ENCODE assay signal across 18 cellular contexts in the genomic region with DNA sequence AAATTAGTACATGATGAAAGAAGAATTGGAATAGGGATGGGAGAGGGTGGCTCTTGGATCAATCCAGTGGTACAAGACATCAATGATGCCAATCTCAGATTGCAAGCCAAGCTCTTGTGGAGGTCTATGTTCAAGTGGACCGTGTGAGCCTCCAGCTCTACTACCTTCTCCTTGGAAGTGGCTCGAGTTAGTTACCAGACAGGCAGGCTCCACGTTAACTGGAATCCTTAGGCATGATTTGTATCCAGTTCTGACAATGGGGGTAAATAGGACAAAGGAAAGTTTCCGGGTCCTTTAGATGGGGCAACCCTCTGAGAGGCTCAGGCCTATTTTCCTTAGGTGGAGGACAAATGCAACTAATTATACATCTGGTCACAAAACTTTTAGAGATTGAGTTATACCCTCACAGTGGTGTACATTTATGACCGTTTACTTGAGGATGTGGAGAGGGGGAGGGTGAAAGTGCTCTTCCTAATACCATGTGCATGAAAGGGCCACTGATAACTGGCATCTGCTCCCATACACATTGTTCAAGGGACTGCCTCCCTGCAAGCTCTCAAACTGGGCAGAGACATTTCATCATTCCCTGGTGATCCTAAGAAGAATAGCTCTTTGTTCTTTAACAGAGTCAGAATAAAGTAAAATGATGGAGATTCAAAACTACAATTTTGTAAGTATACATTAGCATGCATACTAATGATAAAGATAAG.
"Had no signal": no experiment of that assay in that cellular context is flagged by ENCODE, and none has a peak within 500 bp of the region (broad histone marks: within the 10 kb centered on the region; RNA-seq: fewer than 3 reads in every experiment).

No MANE protein-coding gene starts in this region.

- H3K27ac Mint-ChIP-seq: activated CD4-positive, alpha-beta T cell treated with anti-CD3 and anti-CD28 coated beads for 36 hours; activated CD8-positive, alpha-beta T cell treated with anti-CD3 and anti-CD28 coated beads for 36 hours; natural killer cell treated with Interleukin-12 subunit alpha and Interleukin-12 subunit beta and Interleukin-15 and Interleukin-18, amount 100 ng/mL, for 72 hours; stimulated activated naive CD8-positive, alpha-beta T cell treated with anti-CD3 and anti-CD28 coated beads, Interleukin-15, Interleukin-2, amounts not matched to agents 100 ng/mL and 50 ng/mL, for 24 hours; T-cell had no signal

- H3K4me1 ChIP-seq: psoas muscle had no signal

- H3K4me3 ChIP-seq: psoas muscle, sigmoid colon, thyroid gland had no signal

- H3K9me3 Mint-ChIP-seq: activated CD8-positive, alpha-beta T cell treated with anti-CD3 and anti-CD28 coated beads for 36 hours; natural killer cell treated with Interleukin-12 subunit alpha and Interleukin-12 subunit beta and Interleukin-15 and Interleukin-18, amount 100 ng/mL, for 72 hours; stimulated activated naive CD8-positive, alpha-beta T cell treated with anti-CD3 and anti-CD28 coated beads, Interleukin-15, Interleukin-2, amounts not matched to agents 100 ng/mL and 50 ng/mL, for 24 hours; T-cell had no signal

- H3K27me3 ChIP-seq: sigmoid colon, thyroid gland had no signal

- H3K27me3 Mint-ChIP-seq: T-cell had no signal

- H3K36me3 Mint-ChIP-seq: natural killer cell treated with Interleukin-12 subunit alpha and Interleukin-12 subunit beta and Interleukin-15 and Interleukin-18, amount 100 ng/mL, for 72 hours; T-cell had no signal

- H3K27ac ChIP-seq: psoas muscle, sigmoid colon, thyroid gland, VCaP had no signal

- H3K36me3 ChIP-seq: sigmoid colon, thyroid gland had no signal

- FAIRE-seq: astrocyte, urothelium cell line had no signal

- DNase-seq: activated CD4-positive, alpha-beta T cell treated with anti-CD3 and anti-CD28 coated beads for 36 hours; activated CD8-positive, alpha-beta memory T cell treated with anti-CD3 and anti-CD28 coated beads, Interleukin-2, amount 50 U/mL, for 4 hours; activated CD8-positive, alpha-beta T cell treated with anti-CD3 and anti-CD28 coated beads for 36 hours; activated naive CD4-positive, alpha-beta T cell; cortex of kidney; effector memory CD4-positive, alpha-beta T cell; mammary epithelial cell; psoas muscle; sigmoid colon; stimulated activated CD4-positive, alpha-beta T cell treated with anti-CD3 and anti-CD28 coated beads, Interleukin-2, amount 100 ng/mL, for 48 hours; T-cell; T1000; thyroid gland had no signal

- H3K4me3 Mint-ChIP-seq: activated CD4-positive, alpha-beta T cell treated with anti-CD3 and anti-CD28 coated beads for 36 hours; activated CD8-positive, alpha-beta T cell treated with anti-CD3 and anti-CD28 coated beads for 36 hours; natural killer cell treated with Interleukin-12 subunit alpha and Interleukin-12 subunit beta and Interleukin-15 and Interleukin-18, amount 100 ng/mL, for 72 hours; stimulated activated naive CD8-positive, alpha-beta T cell treated with anti-CD3 and anti-CD28 coated beads, Interleukin-15, Interleukin-2, amounts not matched to agents 100 ng/mL and 50 ng/mL, for 24 hours; T-cell had no signal

- ATAC-seq: activated CD4-positive, alpha-beta T cell treated with anti-CD3 and anti-CD28 coated beads for 36 hours; activated CD8-positive, alpha-beta T cell treated with anti-CD3 and anti-CD28 coated beads for 36 hours; psoas muscle; T-cell had no signal

- H3K9me3 ChIP-seq: psoas muscle, sigmoid colon, thyroid gland had no signal
